Comparison of ENCODE assay signal across 21 cellular contexts in the genomic region with DNA sequence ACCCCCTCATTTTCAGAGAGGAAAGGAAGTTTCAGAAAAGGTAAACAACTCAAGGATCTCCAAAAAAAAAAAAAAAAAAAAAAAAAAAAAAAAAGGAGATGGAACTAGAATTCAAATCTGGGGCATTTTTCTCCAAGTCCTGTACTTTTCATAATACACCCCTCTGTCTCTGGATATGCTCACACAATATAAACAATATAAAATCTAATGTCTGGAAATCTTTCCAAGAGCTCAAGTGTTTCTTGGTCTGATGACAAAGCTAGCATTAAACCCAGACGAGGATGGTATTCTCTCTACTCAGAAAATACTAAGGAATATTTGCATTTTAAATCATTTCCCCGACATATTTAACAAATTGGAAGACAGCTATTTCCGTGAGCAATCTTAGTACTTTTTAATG. TPM values are rescaled to one million over a fixed set of nuclear protein-coding genes. Genes with fewer than 3 reads are reported as not detected.
DNase-seq lines count a peak whose midpoint lies in the region; ATAC-seq and TF ChIP-seq lines count a peak whose summit lies in the region.
"Had no signal": no experiment of that assay in that cellular context is flagged by ENCODE, and none has a peak within 500 bp of the region (broad histone marks: within the 10 kb centered on the region; RNA-seq: fewer than 3 reads in every experiment).

No MANE protein-coding gene starts in this region.

- H3K9me2 ChIP-seq in GM23248 (ENCODE audit: insufficient read depth) (no peaks in the 10 kb centered on the region), hepatocyte (replicated peaks; ENCODE audit: insufficient read depth) (no peaks in the 10 kb centered on the region)

- H3K4me3 ChIP-seq in GM23248 = no peak overlapping the region
- no peak overlapping the region for H3K4me3 ChIP-seq in hepatocyte
- no peak overlapping the region for H3K4me3 ChIP-seq in rectal smooth muscle tissue (ENCODE audit: low read length)
- H3K4me3 ChIP-seq in heart left ventricle = no peak overlapping the region
- H3K4me3 ChIP-seq: BLaER1, GM12878, GM23338 had no signal

- peaks cover 5% of the 10 kb centered on the region; the same call in 1 of the 2 replicates for H3K27me3 ChIP-seq in GM23248 (replicated peaks; ENCODE audit: insufficient read depth)
- no peaks in the 10 kb centered on the region for H3K27me3 ChIP-seq in hepatocyte
- no peaks in the 10 kb centered on the region for H3K27me3 ChIP-seq in rectal smooth muscle tissue (ENCODE audit: control insufficient read depth, insufficient read depth, low read length)
- peaks cover 0 to 4% (median 0%) of the 10 kb centered on the region in 9 donors for H3K27me3 ChIP-seq in heart left ventricle
- H3K27me3 ChIP-seq: BLaER1 had no signal

- in situ Hi-C loops in GM23248 (cut with MboI) = no loop called here

- H3K9ac ChIP-seq in GM23248 = no peak overlapping the region
- H3K9ac ChIP-seq in rectal smooth muscle tissue (ENCODE audit: low read length) = no peak overlapping the region
- H3K9ac ChIP-seq: BLaER1 had no signal

- no peaks in the 10 kb centered on the region for H3K9me3 ChIP-seq in GM23248 (ENCODE audit: low read depth)
- H3K9me3 ChIP-seq in hepatocyte (ENCODE audit: low read depth) = no peaks in the 10 kb centered on the region
- no peaks in the 10 kb centered on the region for H3K9me3 ChIP-seq in heart left ventricle
- H3K9me3 ChIP-seq: BLaER1, Caco-2 had no signal

- H2AFZ ChIP-seq in GM23248 (peak overlapping the region; percentile 8; the same call in 1 of the 2 replicates), hepatocyte (no peak overlapping the region)
- H2AFZ ChIP-seq: GM23338 had no signal

- no peak for ATAC-seq in heart left ventricle
- ATAC-seq: CD8-positive, alpha-beta T cell; GM12878; GM23338; HCT116 had no signal

- H3F3A ChIP-seq in GM23248 (ENCODE audit: insufficient read depth) = no peaks in the 10 kb centered on the region

- whole genome bisulfite sequencing in GM23248 (ENCODE audit: low coverage in 1 of 2, low lambda C conversion rate in 2 of 2, missing lambda C conversion rate in 2 of 2), 2 experiments = 9 to 11% methylated on average over 3 of the region's 3 CpGs
- WGBS in hepatocyte (ENCODE audit: low lambda C conversion rate, missing lambda C conversion rate) = 80% methylated on average over 3 of the region's 3 CpGs
- WGBS in heart left ventricle, 4 donors = 69 to 87% (median 75%) methylated on average over 3 of the region's 3 CpGs

- no peaks in the 10 kb centered on the region for H3K79me2 ChIP-seq in GM23248 (ENCODE audit: insufficient read depth)
- H3K79me2 ChIP-seq in hepatocyte = no peaks in the 10 kb centered on the region

- H3K36me3 ChIP-seq in GM23248 (ENCODE audit: low read depth) = no peaks in the 10 kb centered on the region
- no peaks in the 10 kb centered on the region for H3K36me3 ChIP-seq in hepatocyte (replicated peaks; ENCODE audit: insufficient read depth, low read depth)
- no peaks in the 10 kb centered on the region for H3K36me3 ChIP-seq in rectal smooth muscle tissue (ENCODE audit: control insufficient read depth, insufficient read depth, low read length)
- H3K36me3 ChIP-seq in heart left ventricle = no peaks in the 10 kb centered on the region
- H3K36me3 ChIP-seq: BLaER1 had no signal

- H3K4me2 ChIP-seq in GM23248 (ENCODE audit: unreplicated experiment) (no peak overlapping the region), hepatocyte (no peak overlapping the region)
- H3K4me2 ChIP-seq: BLaER1, GM23338 had no signal

- TF ChIP-seq POLR2A in heart left ventricle (IDR thresholded peaks at IDR 0.05) = no peak

- no peak overlapping the region for H3K27ac ChIP-seq in GM23248
- H3K27ac ChIP-seq in hepatocyte = peak overlapping the region; percentile 9
- H3K27ac ChIP-seq in rectal smooth muscle tissue (ENCODE audit: low read depth, low read length) = peak overlapping the region; percentile 56
- H3K27ac ChIP-seq in heart left ventricle = peak overlapping the region in 1 of 12 donors; percentile 46
- H3K27ac ChIP-seq: 22Rv1, BLaER1, C4-2B had no signal

- H3K4me1 ChIP-seq in GM23248 (ENCODE audit: insufficient read depth) = no peaks in the 10 kb centered on the region
- no peaks in the 10 kb centered on the region for H3K4me1 ChIP-seq in hepatocyte (ENCODE audit: insufficient read depth)
- H3K4me1 ChIP-seq in rectal smooth muscle tissue (ENCODE audit: control insufficient read depth, insufficient read depth, low read length) = peaks cover 20% of the 10 kb centered on the region
- no peaks in the 10 kb centered on the region for H3K4me1 ChIP-seq in heart left ventricle
- H3K4me1 ChIP-seq: BLaER1 had no signal

- H4K20me1 ChIP-seq in GM23248 (ENCODE audit: insufficient read depth) (no peaks in the 10 kb centered on the region), hepatocyte (ENCODE audit: insufficient read depth, poor library complexity, severe bottlenecking) (no peaks in the 10 kb centered on the region)
- H4K20me1 ChIP-seq: BLaER1 had no signal

- DNase-seq in GM23248 = no peak
- no peak for DNase-seq in hepatocyte (ENCODE audit: low spot score)
- DNase-seq in globus pallidus (ENCODE audit: low spot score) = no peak
- no peak for DNase-seq in heart left ventricle
- DNase-seq in DMS79 treated with DMSO at 0.1 percent for 48 hours (lab: John Stamatoyannopoulos, UW) = no peak
- DNase-seq: Caco-2; CD4-positive, CD25-positive, alpha-beta regulatory T cell; CD8-positive, alpha-beta T cell; DMS153; EL; GDM1; H9 had no signal

- TF ChIP-seq CTCF in hepatocyte (IDR thresholded peaks at IDR 0.05; ENCODE audit: poor library complexity) = no peak
- TF ChIP-seq CTCF in heart left ventricle (IDR thresholded peaks at IDR 0.05) = no peak

- intact Hi-C loops in heart left ventricle (cut with DNase I) = no loop called here

RNA-seq across cellular contexts. Expression of a gene that starts 5.8 kb away (rescaled TPM):
- not detected in 2 replicates for total RNA-seq in GM23248 (2014; rRNA removed; shearing (Covaris generic))
- polyA plus RNA-seq in GM23248 (2016; fragmentation: Nextera tagmentation; extraction: Ambion mirVana) (not detected in 2 replicates), hepatocyte (not detected in 2 replicates), heart left ventricle (under 1 TPM in 1 of 2 donors, not detected in 1; 0.03 TPM)
- total RNA-seq in hepatocyte (0.33 TPM in 1 of 2 replicates, not detected in the other), heart left ventricle (not detected)
- total RNA-seq: GM23338, H4, H9 had no signal
- polyA plus RNA-seq: AG04450, GM23338 had no signal
